21 cellular contexts compared by ENCODE assay signal in the genomic region with DNA sequence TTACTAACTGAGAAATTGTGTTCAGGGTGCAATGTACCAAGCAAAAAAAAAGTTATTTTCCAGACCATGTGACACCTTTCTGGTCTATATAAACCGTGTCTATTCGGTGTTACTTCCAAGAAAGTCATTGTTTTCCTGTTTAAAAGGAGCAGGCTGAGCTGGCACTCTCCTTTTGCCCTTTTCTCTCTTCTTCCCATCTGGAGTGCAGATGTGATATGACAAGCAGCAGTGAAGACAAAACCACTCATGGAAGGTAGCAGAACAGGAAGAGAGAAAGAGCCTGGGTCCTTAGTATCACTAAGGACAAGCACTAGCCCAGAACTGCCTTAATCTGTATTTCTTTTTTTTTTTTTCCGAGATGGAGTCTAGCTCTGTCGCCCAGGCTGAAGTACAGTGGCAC.
"Had no signal": no experiment of that assay in that cellular context is flagged by ENCODE, and none has a peak within 500 bp of the region (broad histone marks: within the 10 kb centered on the region; RNA-seq: fewer than 3 reads in every experiment).

No MANE protein-coding gene starts in this region.

- H3K27me3 ChIP-seq: breast epithelium, gastroesophageal sphincter, suprapubic skin, tibial artery, upper lobe of right lung had no signal

- DNase-seq: activated CD4-positive, alpha-beta T cell treated with anti-CD3 and anti-CD28 coated beads for 36 hours; activated CD4-positive, CD25-positive, alpha-beta regulatory T cell; activated CD8-positive, alpha-beta memory T cell treated with anti-CD3 and anti-CD28 coated beads, Interleukin-2, amount 10 ng/mL, durations not matched to agents 7 days and 5 days; activated CD8-positive, alpha-beta T cell treated with anti-CD3 and anti-CD28 coated beads, Interleukin-2, amount 10 ng/mL, durations not matched to agents 7 days and 5 days; activated naive CD4-positive, alpha-beta T cell; activated T-cell treated with anti-CD3 and anti-CD28 coated beads, Interleukin-2, amount 50 U/mL, for 48 hours; central memory CD4-positive, alpha-beta T cell; hippocampal formation; left cardiac atrium; left ventricle myocardium superior; posterior cingulate gyrus; right cardiac atrium; stimulated activated CD4-positive, alpha-beta T cell treated with anti-CD3 and anti-CD28 coated beads, Interleukin-15, amount 100 ng/mL, for 24 hours; stimulated activated CD4-positive, alpha-beta T cell treated with anti-CD3 and anti-CD28 coated beads, Interleukin-2, amount 100 ng/mL, for 24 hours; stimulated activated naive CD4-positive, alpha-beta T cell; tibial artery; upper lobe of right lung had no signal

- ATAC-seq: activated CD4-positive, alpha-beta T cell treated with anti-CD3 and anti-CD28 coated beads for 36 hours; activated CD8-positive, alpha-beta memory T cell treated with anti-CD3 and anti-CD28 coated beads, Interleukin-2, amount 10 ng/mL, durations not matched to agents 7 days and 5 days; activated CD8-positive, alpha-beta T cell treated with anti-CD3 and anti-CD28 coated beads, Interleukin-2, amount 10 ng/mL, durations not matched to agents 7 days and 5 days; activated naive CD4-positive, alpha-beta T cell treated with anti-CD3 and anti-CD28 coated beads, Interleukin-2, amount 50 U/mL, for 72 hours; gastroesophageal sphincter; left cardiac atrium; left ventricle myocardium superior; right cardiac atrium; upper lobe of right lung had no signal

- H3K4me3 ChIP-seq: breast epithelium, gastroesophageal sphincter, suprapubic skin, tibial artery, upper lobe of right lung had no signal

- H3K36me3 ChIP-seq: breast epithelium, upper lobe of right lung had no signal
